21 cellular contexts compared by ENCODE assay signal in the genomic region with DNA sequence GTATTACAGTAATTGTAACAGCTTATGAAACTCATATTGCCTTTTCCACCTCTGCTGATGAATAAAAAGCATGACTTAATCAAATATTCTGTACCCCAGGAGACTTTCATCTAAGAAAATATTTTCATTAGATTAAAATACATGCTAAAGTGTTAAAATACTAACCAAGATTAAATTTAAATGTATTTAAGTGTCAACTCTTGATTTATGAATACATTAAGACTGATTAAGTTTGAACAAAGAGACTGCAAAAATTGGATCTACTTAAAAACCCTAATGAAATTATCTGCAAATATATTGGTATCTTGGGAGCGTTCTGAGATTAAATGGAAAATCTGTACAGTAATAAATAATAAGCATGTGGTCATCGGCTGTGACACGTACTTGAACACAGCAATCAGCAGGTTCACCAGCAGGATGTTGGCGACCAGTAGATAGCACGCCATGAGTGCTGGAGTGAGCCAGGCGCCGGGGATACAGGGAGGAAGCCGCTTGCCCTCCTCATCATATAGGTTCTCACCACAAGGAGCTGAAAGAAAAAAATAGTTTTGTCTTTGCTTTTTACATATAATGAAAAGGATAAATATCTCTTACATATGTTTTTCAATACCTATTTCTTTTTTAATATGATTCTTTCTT.
"Had no signal": no experiment of that assay in that cellular context is flagged by ENCODE, and none has a peak within 500 bp of the region (broad histone marks: within the 10 kb centered on the region; RNA-seq: fewer than 3 reads in every experiment).

No MANE protein-coding gene starts in this region.

- DNase-seq: activated CD4-positive, alpha-beta T cell treated with anti-CD3 and anti-CD28 coated beads, Interleukin-2, amount 10 ng/mL, durations not matched to agents 24 days and 14 days; activated CD8-positive, alpha-beta memory T cell treated with anti-CD3 and anti-CD28 coated beads, Interleukin-2, amount 50 U/mL, for 4 hours; activated effector memory CD4-positive, alpha-beta T cell treated with Interleukin-2 at 50 U/mL for 16 hours; activated naive CD4-positive, alpha-beta T cell treated with anti-CD3 and anti-CD28 coated beads, Interleukin-2, amount 10 ng/mL, durations not matched to agents 7 days and 5 days; activated naive CD8-positive, alpha-beta T cell treated with anti-CD3 and anti-CD28 coated beads, Interleukin-2, amount 50 U/mL, for 24 hours; activated T-cell treated with anti-CD3 and anti-CD28 coated beads, Interleukin-2, amount 50 U/mL, for 48 hours; cerebellar nuclear complex; effector CD8-positive, alpha-beta T cell; foreskin fibroblast; naive thymus-derived CD8-positive, alpha-beta T cell; right cardiac atrium; stimulated activated CD4-positive, alpha-beta T cell treated with anti-CD3 and anti-CD28 coated beads, Interleukin-2, amount 100 ng/mL, for 24 hours; stimulated activated naive CD8-positive, alpha-beta T cell treated with anti-CD3 and anti-CD28 coated beads, Interleukin-15, Interleukin-2, amounts not matched to agents 100 U/mL and 50 U/mL, for 24 hours; substantia nigra; tibial artery; uterus had no signal

- H3K27me3 ChIP-seq: breast epithelium, hepatocyte, tibial artery, uterus had no signal

- H3K4me3 ChIP-seq: breast epithelium, hepatocyte, prostate gland, tibial artery, uterus had no signal

- ATAC-seq: activated naive CD8-positive, alpha-beta T cell treated with anti-CD3 and anti-CD28 coated beads, Interleukin-2, amount 50 U/mL, for 24 hours; naive thymus-derived CD8-positive, alpha-beta T cell; right cardiac atrium; stimulated activated naive CD8-positive, alpha-beta T cell treated with anti-CD3 and anti-CD28 coated beads, Interleukin-15, Interleukin-2, amounts not matched to agents 100 U/mL and 50 U/mL, for 24 hours; WTC11 had no signal

- H3K27ac ChIP-seq: breast epithelium, hepatocyte, prostate gland, tibial artery, uterus had no signal

- H2AFZ ChIP-seq: hepatocyte had no signal

- H3K4me1 ChIP-seq: breast epithelium, prostate gland had no signal

- H3K4me2 ChIP-seq: hepatocyte had no signal

- H3K9me3 ChIP-seq: breast epithelium, prostate gland, tibial artery, uterus had no signal

- FAIRE-seq: astrocyte had no signal

- H3K36me3 ChIP-seq: breast epithelium, prostate gland, tibial artery, uterus had no signal

- H3K79me2 ChIP-seq: hepatocyte had no signal
